ENCODE assay signal across 21 cellular contexts in the genomic region with DNA sequence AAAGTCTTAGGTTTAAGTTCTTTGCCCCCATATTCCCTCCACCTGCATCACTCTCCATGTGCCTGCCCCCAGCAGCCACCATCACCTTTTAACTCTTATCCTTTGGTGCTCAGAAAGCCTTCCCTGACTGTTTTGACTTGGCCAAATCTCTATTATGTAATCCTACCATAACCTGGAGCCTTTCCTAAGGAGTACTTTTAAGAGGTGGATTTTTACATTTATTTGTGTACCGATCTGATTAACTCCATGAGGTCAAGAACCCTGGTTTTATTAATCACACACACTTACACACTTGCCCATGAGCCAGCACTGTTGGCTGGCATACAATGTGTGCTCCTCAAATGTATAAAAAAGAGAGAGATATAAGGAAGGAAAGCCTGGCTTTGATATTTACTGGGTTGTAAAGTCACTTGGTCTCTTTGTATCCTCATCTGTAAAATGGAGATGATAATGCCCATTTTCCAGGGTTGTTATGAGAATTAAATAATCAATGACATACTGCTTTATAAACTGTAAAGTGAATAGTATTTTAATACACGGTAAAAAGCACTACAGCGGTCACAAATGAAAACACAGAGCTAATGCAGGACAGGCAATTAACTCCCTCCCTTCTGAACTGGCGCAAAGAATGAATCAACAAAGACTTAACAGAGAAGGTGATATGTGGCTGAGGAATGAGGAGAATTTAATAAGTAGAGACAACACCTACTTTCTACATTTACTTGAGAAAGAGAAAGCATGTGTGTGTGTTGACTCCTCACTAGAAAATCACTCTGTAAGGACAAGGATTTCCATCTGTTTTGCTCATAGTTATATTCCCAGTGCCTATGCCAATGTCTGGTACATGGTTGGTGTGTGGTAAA. TPM values are rescaled to one million over a fixed set of nuclear protein-coding genes. Genes with fewer than 3 reads are reported as not detected.
DNase-seq lines count a peak whose midpoint lies in the region; ATAC-seq, FAIRE-seq and TF ChIP-seq lines count a peak whose summit lies in the region.
"Had no signal": no experiment of that assay in that cellular context is flagged by ENCODE, and none has a peak within 500 bp of the region (broad histone marks: within the 10 kb centered on the region; RNA-seq: fewer than 3 reads in every experiment).

No MANE protein-coding gene starts in this region.

- H3K4me1 ChIP-seq in RWPE2 (ENCODE audit: insufficient read depth, poor library complexity, severe bottlenecking) (no peaks in the 10 kb centered on the region), hepatocyte (ENCODE audit: insufficient read depth) (peaks cover 11% of the 10 kb centered on the region), GM23248 (ENCODE audit: insufficient read depth) (no peaks in the 10 kb centered on the region)

- no peak for TF ChIP-seq POLR2A in H54 (IDR thresholded peaks at IDR 0.05; ENCODE audit: low read depth, low read length)

- WGBS in hepatocyte (ENCODE audit: low lambda C conversion rate, missing lambda C conversion rate) = 56% methylated on average over 4 of the region's 4 CpGs
- WGBS in GM23248 (ENCODE audit: low coverage in 1 of 2, low lambda C conversion rate in 2 of 2, missing lambda C conversion rate in 2 of 2), 2 experiments = 54 to 61% methylated on average over 4 of the region's 4 CpGs

- H3F3A ChIP-seq in GM23248 (ENCODE audit: insufficient read depth) = no peaks in the 10 kb centered on the region

- H3K79me2 ChIP-seq in hepatocyte = no peaks in the 10 kb centered on the region
- H3K79me2 ChIP-seq in GM23248 (ENCODE audit: insufficient read depth) = no peaks in the 10 kb centered on the region

- H3K9me2 ChIP-seq in hepatocyte (replicated peaks; ENCODE audit: insufficient read depth) = no peaks in the 10 kb centered on the region
- no peaks in the 10 kb centered on the region for H3K9me2 ChIP-seq in GM23248 (ENCODE audit: insufficient read depth)

- H3K27ac ChIP-seq in RWPE2 (ENCODE audit: poor library complexity, severe bottlenecking) (no peak overlapping the region), hepatocyte (peak overlapping the region; percentile 12), GM23248 (no peak overlapping the region)
- H3K27ac ChIP-seq: HL-60, SJCRH30 had no signal

- DNase-seq in H54 (ENCODE audit: insufficient read length, low spot score) (no peak), RWPE2 (ENCODE audit: low spot score) (no peak), hepatocyte (ENCODE audit: low spot score) (no peak), retinal pigment epithelial cell (ENCODE audit: low read depth) (peak; percentile 38), superior temporal gyrus (ENCODE audit: extremely low spot score) (no peak), GM23248 (no peak), NCI-H1417 treated with DMSO at 0.1 percent for 48 hours (lab: John Stamatoyannopoulos, UW) (no peak)
- DNase-seq in effector CD8-positive, alpha-beta T cell (lab: John Stamatoyannopoulos, UW) = no peak
- DNase-seq: CD4-positive, alpha-beta T cell; DND-41; GDM1; HFFc6; NCI-H1694 treated with DMSO at 0.1 percent for 48 hours; NCI-H2171; NCI-H510A treated with DMSO at 0.1 percent for 48 hours; RPMI8226; SJCRH30 had no signal

- H3K9me3 ChIP-seq in RWPE2 (ENCODE audit: severe bottlenecking) (no peaks in the 10 kb centered on the region), hepatocyte (ENCODE audit: low read depth) (no peaks in the 10 kb centered on the region), GM23248 (ENCODE audit: low read depth) (no peaks in the 10 kb centered on the region)
- H3K9me3 ChIP-seq: SJCRH30 had no signal

- in situ Hi-C loops in GM23248 (cut with MboI) = no loop called here

- peak; percentile 20 for FAIRE-seq in H54 (lab: Jason Lieb, UNC)
- FAIRE-seq: GM12892, GM19239, K562 had no signal

- H3K4me3 ChIP-seq in RWPE2 (ENCODE audit: severe bottlenecking) (no peak overlapping the region), hepatocyte (no peak overlapping the region), retinal pigment epithelial cell (ENCODE audit: low read length) (no peak overlapping the region), GM23248 (no peak overlapping the region)
- H3K4me3 ChIP-seq: K562, SJCRH30 had no signal

- peak; percentile 38; the same call in 1 of the 3 replicates for ATAC-seq in RWPE2 (ENCODE audit: low read depth)
- ATAC-seq: K562 had no signal

- no peaks in the 10 kb centered on the region for H3K27me3 ChIP-seq in RWPE2 (ENCODE audit: insufficient read depth, poor library complexity, severe bottlenecking)
- no peaks in the 10 kb centered on the region for H3K27me3 ChIP-seq in hepatocyte
- no peaks in the 10 kb centered on the region for H3K27me3 ChIP-seq in GM23248 (replicated peaks; ENCODE audit: insufficient read depth)
- H3K27me3 ChIP-seq: SJCRH30 had no signal

- H2AFZ ChIP-seq in hepatocyte = no peak overlapping the region
- no peak overlapping the region for H2AFZ ChIP-seq in GM23248

- no peak overlapping the region for H3K9ac ChIP-seq in GM23248

- TF ChIP-seq CTCF in RWPE2 (IDR thresholded peaks at IDR 0.05; ENCODE audit: poor library complexity, severe bottlenecking) (no peak), hepatocyte (IDR thresholded peaks at IDR 0.05; ENCODE audit: poor library complexity) (no peak), retinal pigment epithelial cell (conservative IDR thresholded peaks at IDR 0.05; ENCODE audit: low read depth, low read length) (no peak)

- peak overlapping the region; percentile 34 for H3K4me2 ChIP-seq in hepatocyte
- H3K4me2 ChIP-seq in GM23248 (ENCODE audit: unreplicated experiment) = no peak overlapping the region

- H4K20me1 ChIP-seq in hepatocyte (ENCODE audit: insufficient read depth, poor library complexity, severe bottlenecking) = no peaks in the 10 kb centered on the region
- H4K20me1 ChIP-seq in GM23248 (ENCODE audit: insufficient read depth) = no peaks in the 10 kb centered on the region

- no peaks in the 10 kb centered on the region for H3K36me3 ChIP-seq in RWPE2 (ENCODE audit: low read depth)
- no peaks in the 10 kb centered on the region for H3K36me3 ChIP-seq in hepatocyte (replicated peaks; ENCODE audit: insufficient read depth, low read depth)
- no peaks in the 10 kb centered on the region for H3K36me3 ChIP-seq in GM23248 (ENCODE audit: low read depth)
- H3K36me3 ChIP-seq: SJCRH30 had no signal

RNA-seq across cellular contexts. Expression of gene ATP13A4, which starts 45.4 kb away (rescaled TPM):
- 14.2 and 18.2 TPM in 2 replicates for total RNA-seq in hepatocyte
- polyA plus RNA-seq in hepatocyte (5.2 and 7.1 TPM in 2 replicates), GM23248 (2016; fragmentation: Nextera tagmentation; extraction: Ambion mirVana) (not detected in 2 replicates)
- not detected in 2 replicates for total RNA-seq in GM23248 (2014; rRNA removed; shearing (Covaris generic))
- total RNA-seq: HFFc6 had no signal

Comparison
In these comparisons a context has a peak if more than half of its experiments do, and no peak if none do; other contexts are left out.
1. RNA of gene ATP13A4, which starts 45.4 kb away (total RNA-seq): 14.2 to 18.2 TPM in hepatocyte; not detected in GM23248; every median in the first group is over 10 times any median in the second.